ENCODE assay signal across 27 cellular contexts in the genomic region with DNA sequence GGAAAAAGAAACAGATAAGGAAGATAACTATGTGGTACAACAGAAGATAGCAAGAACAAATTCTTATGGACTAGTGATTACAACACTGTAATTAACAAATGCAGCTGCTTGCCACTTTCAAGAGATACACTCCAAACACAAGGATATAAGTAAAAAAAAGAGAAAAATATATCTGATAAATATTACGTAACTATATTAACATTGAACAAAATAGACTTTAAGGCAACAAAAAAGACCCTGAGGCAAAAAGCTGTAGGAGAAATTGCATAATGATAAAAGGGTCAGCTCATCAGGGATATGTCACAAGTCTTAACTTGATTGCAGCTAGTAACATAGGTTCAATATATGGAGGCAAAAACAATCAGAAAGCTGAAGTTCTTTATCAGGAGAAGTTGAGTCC.
"Had no signal": no experiment of that assay in that cellular context is flagged by ENCODE, and none has a peak within 500 bp of the region (broad histone marks: within the 10 kb centered on the region; RNA-seq: fewer than 3 reads in every experiment).

No MANE protein-coding gene starts in this region.

- H3K27me3 ChIP-seq: pancreas, right lobe of liver, testis, vagina had no signal

- DNase-seq: naive thymus-derived CD4-positive, alpha-beta T cell; natural killer cell; nucleus accumbens; pancreas; psoas muscle; right cardiac atrium; right lobe of liver; sigmoid colon; small intestine; stimulated activated CD4-positive, alpha-beta T cell treated with anti-CD3 and anti-CD28 coated beads, Interleukin-15, amount 100 ng/mL, for 24 hours; stimulated activated CD4-positive, alpha-beta T cell treated with anti-CD3 and anti-CD28 coated beads, Interleukin-2, amount 100 ng/mL, for 24 hours; stimulated activated CD4-positive, alpha-beta T cell treated with anti-CD3 and anti-CD28 coated beads, Interleukin-2, amount 100 ng/mL, for 48 hours; stimulated activated CD4-positive, alpha-beta T cell treated with anti-CD3 and anti-CD28 coated beads, Interleukin-4, amount 100 ng/mL, for 24 hours; stimulated activated naive B cell treated with anti-CD40 and anti-IgM and Interleukin-4, amounts not matched to agents 10 μg/mL and 1 μg/mL and 100 μg/mL, for 72 hours; stimulated activated naive CD4-positive, alpha-beta T cell treated with Interleukin-2 at 50 U/mL for 16 hours; stomach; testis; tibial artery; transverse colon had no signal

- H3K36me3 Mint-ChIP-seq: naive thymus-derived CD4-positive, alpha-beta T cell; natural killer cell; stimulated activated effector memory CD8-positive, alpha-beta T cell treated with anti-CD3 and anti-CD28 coated beads, Interleukin-12 subunit alpha, Interleukin-12 subunit beta, amount 100 ng/mL, for 72 hours; stimulated activated naive B cell treated with anti-CD40 and anti-IgM and Interleukin-4, amounts not matched to agents 10 μg/mL and 1 μg/mL and 100 μg/mL, for 72 hours; type B pancreatic cell had no signal

- H3K36me3 ChIP-seq: neutrophil, pancreas, right lobe of liver, sigmoid colon, stomach, suprapubic skin, tibial artery, transverse colon, vagina had no signal

- FAIRE-seq: pancreas, small intestine, urothelium cell line had no signal

- H3K9me3 Mint-ChIP-seq: naive thymus-derived CD4-positive, alpha-beta T cell; natural killer cell; nephron; stimulated activated effector memory CD8-positive, alpha-beta T cell treated with anti-CD3 and anti-CD28 coated beads, Interleukin-12 subunit alpha, Interleukin-12 subunit beta, amount 100 ng/mL, for 72 hours; stimulated activated naive B cell treated with anti-CD40 and anti-IgM and Interleukin-4, amounts not matched to agents 10 μg/mL and 1 μg/mL and 100 μg/mL, for 72 hours; stimulated activated naive CD8-positive, alpha-beta T cell treated with anti-CD3 and anti-CD28 coated beads, Interleukin-15, Interleukin-2, amounts not matched to agents 100 ng/mL and 50 ng/mL, for 24 hours had no signal

- ATAC-seq: naive thymus-derived CD4-positive, alpha-beta T cell; natural killer cell; pancreas; psoas muscle; right cardiac atrium; right lobe of liver; stimulated activated effector memory CD8-positive, alpha-beta T cell treated with anti-CD3 and anti-CD28 coated beads, Interleukin-12 subunit alpha, Interleukin-12 subunit beta, amount 100 ng/mL, for 72 hours; stimulated activated naive B cell treated with anti-CD40 and anti-IgM and Interleukin-4, amounts not matched to agents 10 μg/mL and 1 μg/mL and 100 μg/mL, for 72 hours had no signal

- H3K4me3 ChIP-seq: pancreas, psoas muscle, right lobe of liver, sigmoid colon, stomach, suprapubic skin, testis, tibial artery, transverse colon, vagina had no signal

- H3K4me3 Mint-ChIP-seq: naive thymus-derived CD4-positive, alpha-beta T cell; natural killer cell; nephron; stimulated activated effector memory CD8-positive, alpha-beta T cell treated with anti-CD3 and anti-CD28 coated beads, Interleukin-12 subunit alpha, Interleukin-12 subunit beta, amount 100 ng/mL, for 72 hours; stimulated activated naive B cell treated with anti-CD40 and anti-IgM and Interleukin-4, amounts not matched to agents 10 μg/mL and 1 μg/mL and 100 μg/mL, for 72 hours; stimulated activated naive CD8-positive, alpha-beta T cell treated with anti-CD3 and anti-CD28 coated beads, Interleukin-15, Interleukin-2, amounts not matched to agents 100 ng/mL and 50 ng/mL, for 24 hours; type B pancreatic cell had no signal

- H3K27ac Mint-ChIP-seq: naive thymus-derived CD4-positive, alpha-beta T cell; natural killer cell; nephron; stimulated activated effector memory CD8-positive, alpha-beta T cell treated with anti-CD3 and anti-CD28 coated beads, Interleukin-12 subunit alpha, Interleukin-12 subunit beta, amount 100 ng/mL, for 72 hours; stimulated activated naive B cell treated with anti-CD40 and anti-IgM and Interleukin-4, amounts not matched to agents 10 μg/mL and 1 μg/mL and 100 μg/mL, for 72 hours; stimulated activated naive CD8-positive, alpha-beta T cell treated with anti-CD3 and anti-CD28 coated beads, Interleukin-15, Interleukin-2, amounts not matched to agents 100 ng/mL and 50 ng/mL, for 24 hours; type B pancreatic cell had no signal

- H3K4me1 Mint-ChIP-seq: natural killer cell; stimulated activated effector memory CD8-positive, alpha-beta T cell treated with anti-CD3 and anti-CD28 coated beads, Interleukin-12 subunit alpha, Interleukin-12 subunit beta, amount 100 ng/mL, for 72 hours; stimulated activated naive B cell treated with anti-CD40 and anti-IgM and Interleukin-4, amounts not matched to agents 10 μg/mL and 1 μg/mL and 100 μg/mL, for 72 hours had no signal

- H3K4me1 ChIP-seq: pancreas, psoas muscle, testis, vagina had no signal

- H3K9me3 ChIP-seq: neutrophil, pancreas, psoas muscle, right lobe of liver, sigmoid colon, stomach, suprapubic skin, testis, tibial artery, transverse colon, vagina had no signal

- H3K27ac ChIP-seq: neutrophil, pancreas, psoas muscle, right lobe of liver, sigmoid colon, stomach, suprapubic skin, testis, tibial artery, transverse colon, vagina had no signal
